In genomic region chr12:497501-498160, GRCh38 we compare ENCODE assay signal across 29 cellular contexts. TPM values are rescaled to one million over a fixed set of nuclear protein-coding genes. Genes with fewer than 3 reads are reported as not detected.
DNase-seq lines count a peak whose midpoint lies in the region; ATAC-seq, FAIRE-seq and TF ChIP-seq lines count a peak whose summit lies in the region.
"Had no signal": no experiment of that assay in that cellular context is flagged by ENCODE, and none has a peak within 500 bp of the region (broad histone marks: within the 10 kb centered on the region; RNA-seq: fewer than 3 reads in every experiment).

No MANE protein-coding gene starts in this region.

- ATAC-seq in PC-3 (peak; percentile 67), thoracic aorta (ENCODE audit: insufficient number of reproducible peaks, low FRiP score, low read depth) (no peak)
- ATAC-seq in activated CD8-positive, alpha-beta memory T cell treated with anti-CD3 and anti-CD28 coated beads, Interleukin-2, amount 10 ng/mL, durations not matched to agents 7 days and 5 days: no peak
- ATAC-seq: left colon; stimulated activated naive CD8-positive, alpha-beta T cell treated with anti-CD3 and anti-CD28 coated beads, Interleukin-15, Interleukin-2, amounts not matched to agents 100 U/mL and 50 U/mL, for 24 hours had no signal

- H2AFZ ChIP-seq in PC-3 (ENCODE audit: low read length): no peak overlapping the region

- no peak overlapping the region for H3K4me3 ChIP-seq in PC-3 (ENCODE audit: low read length)
- H3K4me3 ChIP-seq in thoracic aorta: no peak overlapping the region
- H3K4me3 ChIP-seq: colonic mucosa, prostate gland, tibial nerve had no signal

- H3K4me1 ChIP-seq in PC-3 (ENCODE audit: insufficient read depth, low read length): peaks cover 24% of the 10 kb centered on the region
- peaks cover 0 to 15% of the 10 kb centered on the region in 2 donors for H3K4me1 ChIP-seq in thoracic aorta (ENCODE audit: control insufficient read depth in 1 of 2, low read depth in 2 of 2)
- H3K4me1 ChIP-seq: prostate gland had no signal

- DNase-seq in T-helper 1 cell (no peak), PC-3 (peak; percentile 77), islet precursor cell (peak; percentile 60), thoracic aorta (ENCODE audit: low spot score) (no peak), frontal cortex (ENCODE audit: low spot score in 2 of 2) (no peak), inferior parietal cortex (ENCODE audit: extremely low spot score) (no peak)
- DNase-seq in activated CD8-positive, alpha-beta memory T cell treated with anti-CD3 and anti-CD28 coated beads, Interleukin-2, amount 10 ng/mL, durations not matched to agents 7 days and 5 days: no peak
- DNase-seq: activated CD4-positive, alpha-beta T cell treated with anti-CD3 and anti-CD28 coated beads, Interleukin-2, amount 50 U/mL, for 48 hours; activated effector memory CD4-positive, alpha-beta T cell treated with anti-CD3 and anti-CD28 coated beads, Interleukin-2, amount 50 U/mL, for 16 hours; AML-193; CD8-positive, alpha-beta memory T cell; colonic mucosa; DND-41; glutamatergic neuron; Kasumi-1; left colon; NCI-H2107; NCI-H446 treated with DMSO at 0.1 percent for 48 hours; stimulated activated CD4-positive, alpha-beta T cell treated with anti-CD3 and anti-CD28 coated beads, Interleukin-4, amount 100 ng/mL, for 1 hour; stimulated activated naive CD8-positive, alpha-beta T cell treated with anti-CD3 and anti-CD28 coated beads, Interleukin-15, Interleukin-2, amounts not matched to agents 100 U/mL and 50 U/mL, for 24 hours; WERI-Rb-1 had no signal

- intact Hi-C loops in PC-3 (cut with micrococcal nuclease): no loop called here

- BruUV-seq in PC-3 (replicated peaks; lab: Mats Ljungman, UMichigan): no TSS peak

- H3K9me3 ChIP-seq in PC-3 (ENCODE audit: low read length): no peaks in the 10 kb centered on the region
- H3K9me3 ChIP-seq in thoracic aorta: no peaks in the 10 kb centered on the region
- H3K9me3 ChIP-seq: colonic mucosa, prostate gland, tibial nerve had no signal

- no peak for FAIRE-seq in frontal cortex (lab: Jason Lieb, UNC)
- FAIRE-seq: endometrium, GM12892, RCC 7860 had no signal

- TF ChIP-seq CTCF in PC-3 (conservative IDR thresholded peaks at IDR 0.05; ENCODE audit: low read depth, low read length) (no peak), thoracic aorta (IDR thresholded peaks at IDR 0.05) (no peak)

- peak overlapping the region; percentile 39 for H3K4me2 ChIP-seq in PC-3 (ENCODE audit: low read length)

- POLR2A ChIA-PET in PC-3 (lab: Charles Lee; ENCODE audit: unreplicated experiment): no interaction called here

- H3K27me3 ChIP-seq in PC-3 (ENCODE audit: low read length) (no peaks in the 10 kb centered on the region), thoracic aorta (replicated peaks; ENCODE audit: insufficient read depth) (no peaks in the 10 kb centered on the region)
- H3K27me3 ChIP-seq: colonic mucosa, tibial nerve had no signal

- H3K9me3 Mint-ChIP-seq in T-helper 1 cell treated with Interleukin-12 subunit alpha and Interleukin-12 subunit beta and Interleukin-4 antibody, amounts not matched to agents 30 μg/mL and 1 μg/mL, for 36 hours: no peaks in the 10 kb centered on the region
- no peaks in the 10 kb centered on the region for H3K9me3 Mint-ChIP-seq in activated CD8-positive, alpha-beta memory T cell treated with anti-CD3 and anti-CD28 coated beads, Interleukin-2, amount 10 ng/mL, durations not matched to agents 7 days and 5 days (ENCODE audit: low read depth)

- CTCF ChIA-PET in PC-3 (lab: Charles Lee): no interaction called here
- CTCF ChIA-PET in activated CD8-positive, alpha-beta memory T cell treated with anti-CD3 and anti-CD28 coated beads, Interleukin-2, amount 10 ng/mL, durations not matched to agents 7 days and 5 days (lab: Charles Lee): no interaction called here

- no peaks in the 10 kb centered on the region for H3K9me2 ChIP-seq in PC-3 (replicated peaks; ENCODE audit: low read length)

- H3K27ac Mint-ChIP-seq in T-helper 1 cell treated with Interleukin-12 subunit alpha and Interleukin-12 subunit beta and Interleukin-4 antibody, amounts not matched to agents 30 μg/mL and 1 μg/mL, for 36 hours: peak overlapping the region; percentile 9
- no peak overlapping the region for H3K27ac Mint-ChIP-seq in activated CD8-positive, alpha-beta memory T cell treated with anti-CD3 and anti-CD28 coated beads, Interleukin-2, amount 10 ng/mL, durations not matched to agents 7 days and 5 days
- H3K27ac Mint-ChIP-seq: mesothelial cell of epicardium had no signal

- peak overlapping the region; percentile 73 for H3K27ac ChIP-seq in PC-3 (ENCODE audit: low read length)
- peak overlapping the region; percentile 29 to 70 for H3K27ac ChIP-seq in thoracic aorta
- H3K27ac ChIP-seq: colonic mucosa, prostate gland, WERI-Rb-1 had no signal

- H3K36me3 Mint-ChIP-seq in T-helper 1 cell treated with Interleukin-12 subunit alpha and Interleukin-12 subunit beta and Interleukin-4 antibody, amounts not matched to agents 30 μg/mL and 1 μg/mL, for 36 hours (ENCODE audit: low read depth): no peaks in the 10 kb centered on the region
- H3K36me3 Mint-ChIP-seq in activated CD8-positive, alpha-beta memory T cell treated with anti-CD3 and anti-CD28 coated beads, Interleukin-2, amount 10 ng/mL, durations not matched to agents 7 days and 5 days: no peaks in the 10 kb centered on the region
- H3K36me3 Mint-ChIP-seq: mesothelial cell of epicardium had no signal

- no peaks in the 10 kb centered on the region for H4K20me1 ChIP-seq in PC-3 (ENCODE audit: low read length)

- H3K27me3 Mint-ChIP-seq in T-helper 1 cell treated with Interleukin-12 subunit alpha and Interleukin-12 subunit beta and Interleukin-4 antibody, amounts not matched to agents 30 μg/mL and 1 μg/mL, for 36 hours (ENCODE audit: low read depth): peaks cover 7% of the 10 kb centered on the region
- H3K27me3 Mint-ChIP-seq in activated CD8-positive, alpha-beta memory T cell treated with anti-CD3 and anti-CD28 coated beads, Interleukin-2, amount 10 ng/mL, durations not matched to agents 7 days and 5 days: peaks cover 8% of the 10 kb centered on the region

- H3K4me1 Mint-ChIP-seq in T-helper 1 cell treated with Interleukin-12 subunit alpha and Interleukin-12 subunit beta and Interleukin-4 antibody, amounts not matched to agents 30 μg/mL and 1 μg/mL, for 36 hours (ENCODE audit: low read depth): peaks cover 15% of the 10 kb centered on the region
- H3K4me1 Mint-ChIP-seq in activated CD8-positive, alpha-beta memory T cell treated with anti-CD3 and anti-CD28 coated beads, Interleukin-2, amount 10 ng/mL, durations not matched to agents 7 days and 5 days: peaks cover 7% of the 10 kb centered on the region
- H3K4me1 Mint-ChIP-seq: mesothelial cell of epicardium had no signal

- H3F3A ChIP-seq in PC-3 (ENCODE audit: low read length, unreplicated experiment): peaks cover 1% of the 10 kb centered on the region

- peak overlapping the region; percentile 22 for H3K9ac ChIP-seq in PC-3 (ENCODE audit: low read length)

- H3K4me3 Mint-ChIP-seq in T-helper 1 cell treated with Interleukin-12 subunit alpha and Interleukin-12 subunit beta and Interleukin-4 antibody, amounts not matched to agents 30 μg/mL and 1 μg/mL, for 36 hours: peak overlapping the region; percentile 19
- H3K4me3 Mint-ChIP-seq in activated CD8-positive, alpha-beta memory T cell treated with anti-CD3 and anti-CD28 coated beads, Interleukin-2, amount 10 ng/mL, durations not matched to agents 7 days and 5 days: no peak overlapping the region
- H3K4me3 Mint-ChIP-seq: CD8-positive, alpha-beta memory T cell; mesothelial cell of epicardium had no signal

- H3K36me3 ChIP-seq in PC-3 (ENCODE audit: low read depth, low read length) (no peaks in the 10 kb centered on the region), thoracic aorta (no peaks in the 10 kb centered on the region)
- H3K36me3 ChIP-seq: colonic mucosa, prostate gland, tibial nerve, WERI-Rb-1 had no signal

- no peaks in the 10 kb centered on the region for H3K79me2 ChIP-seq in PC-3 (ENCODE audit: low read length)

RNA-seq across cellular contexts. Expression of gene B4GALNT3, which starts 37.9 kb away (rescaled TPM):
- total RNA-seq in PC-3 (2014; rRNA removed) (3.7 and 5.0 TPM in 2 replicates), thoracic aorta (10 to 100 TPM; 16.8 to 22.3 TPM), frontal cortex (2.4 TPM)
- under 1 TPM; 0.37 to 0.64 TPM for total RNA-seq in activated CD8-positive, alpha-beta memory T cell treated with anti-CD3 and anti-CD28 coated beads, Interleukin-2, amount 10 ng/mL, durations not matched to agents 7 days and 5 days
- total RNA-seq: fibroblast of lung had no signal

Comparison
In these comparisons a context has a peak if more than half of its experiments do, and no peak if none do; other contexts are left out.
1. DNase-seq: peak in PC-3 (single experiment) and islet precursor cell (single experiment); none in T-helper 1 cell (0 of 5), thoracic aorta (single experiment), activated CD8-positive, alpha-beta memory T cell treated with anti-CD3 and anti-CD28 coated beads, Interleukin-2, amount 10 ng/mL, durations not matched to agents 7 days and 5 days (single experiment), frontal cortex (0 of 2) and inferior parietal cortex (single experiment).